ENCODE assay signal across 25 cellular contexts in the genomic region with DNA sequence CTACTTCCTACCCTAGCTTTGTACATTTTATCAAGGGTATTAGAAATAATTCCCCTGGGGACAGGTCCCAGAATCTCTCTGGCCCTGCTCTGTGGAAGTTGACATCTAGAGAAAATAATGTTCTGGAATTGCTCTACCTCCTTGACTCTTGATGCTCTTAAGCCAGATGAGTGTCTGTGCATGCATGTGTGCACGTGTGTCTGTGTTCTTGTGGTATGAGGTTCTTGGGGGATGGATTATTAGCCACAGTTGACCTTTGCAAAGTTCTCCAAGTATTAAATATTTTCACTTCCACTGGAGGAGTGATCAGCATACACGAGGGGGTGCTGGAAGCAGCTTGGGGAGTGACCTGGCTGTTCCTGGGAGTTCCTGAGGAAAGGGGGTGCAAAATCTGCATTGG.
DNase-seq lines count a peak whose midpoint lies in the region; ATAC-seq, FAIRE-seq and TF ChIP-seq lines count a peak whose summit lies in the region.
"Had no signal": no experiment of that assay in that cellular context is flagged by ENCODE, and none has a peak within 500 bp of the region (broad histone marks: within the 10 kb centered on the region; RNA-seq: fewer than 3 reads in every experiment).

No MANE protein-coding gene starts in this region.

- H3K4me3 ChIP-seq in OCI-LY1 (ENCODE audit: low read depth, low read length, poor library complexity, severe bottlenecking) (no peak overlapping the region), H1 (ENCODE audit: extremely low read depth in 1 of 4, insufficient read depth in 2 of 4, low read depth in 3 of 4, low read length in 4 of 4) (no peak overlapping the region)
- H3K4me3 ChIP-seq: SJSA1, thoracic aorta had no signal

- no peak overlapping the region for H4K5ac ChIP-seq in H1 (ENCODE audit: insufficient read length, low read depth, low read length)

- TF ChIP-seq CTCF in OCI-LY1 (IDR thresholded peaks at IDR 0.05; ENCODE audit: low read length), result no peak
- TF ChIP-seq CTCF in H1 (IDR thresholded peaks at IDR 0.05; ENCODE audit: control extremely low read depth in 1 of 3, insufficient read depth in 1 of 3, low read depth in 1 of 3, low read length in 3 of 3), result no peak

- H3K4me1 ChIP-seq in OCI-LY1 (ENCODE audit: insufficient read depth, low read length, severe bottlenecking) (peaks cover 50% of the 10 kb centered on the region), H1 (replicated peaks in 1 of 4; ENCODE audit: control insufficient read depth in 3 of 4, insufficient read depth in 4 of 4, low read length in 3 of 4) (peaks cover 6 to 11% (median 9%) of the 10 kb centered on the region in 4 experiments; a peak in 5 of 7 replicates)
- H3K4me1 ChIP-seq: BE2C had no signal

- H3K4me2 ChIP-seq in OCI-LY1 (ENCODE audit: low read length), result no peak overlapping the region
- no peak overlapping the region for H3K4me2 ChIP-seq in H1 (ENCODE audit: insufficient read depth in 1 of 2, low read depth in 2 of 2, low read length in 2 of 2)

- no peak overlapping the region for H3K18ac ChIP-seq in H1 (ENCODE audit: extremely low read depth, low read length)

- H3K79me1 ChIP-seq in H1 (ENCODE audit: low read depth, low read length), result no peaks in the 10 kb centered on the region

- no peak overlapping the region for H3K14ac ChIP-seq in H1 (ENCODE audit: insufficient read length)

- H3K9me2 ChIP-seq in OCI-LY1 (ENCODE audit: low read depth, low read length), result no peaks in the 10 kb centered on the region

- H3K27ac Mint-ChIP-seq in T-helper 1 cell treated with Interleukin-12 subunit alpha and Interleukin-12 subunit beta and Interleukin-4 antibody, amounts not matched to agents 30 μg/mL and 1 μg/mL, for 36 hours, result peak overlapping the region; percentile 50
- peak overlapping the region; percentile 97 for H3K27ac Mint-ChIP-seq in stimulated activated memory B cell treated with anti-CD40 and anti-IgM and Interleukin-4, amounts not matched to agents 10 μg/mL and 1 μg/mL and 100 μg/mL, for 72 hours

- H3K23me2 ChIP-seq in H1 (ENCODE audit: low read depth, low read length), result no peaks in the 10 kb centered on the region

- no peaks in the 10 kb centered on the region for H3K27me3 ChIP-seq in OCI-LY1 (ENCODE audit: insufficient read depth, low read length)
- H3K27me3 ChIP-seq in H1 (replicated peaks in 1 of 4; ENCODE audit: control insufficient read depth in 3 of 4, extremely low read depth in 1 of 4, insufficient read depth in 3 of 4, low read length in 3 of 4), result no peaks in the 10 kb centered on the region
- H3K27me3 ChIP-seq: BE2C, dorsolateral prefrontal cortex, SJSA1 had no signal

- no peak for DNase-seq in T-helper 1 cell
- no peak for DNase-seq in H1 (ENCODE audit: low read depth in 1 of 2, low spot score in 2 of 2)
- no peak for DNase-seq in kidney glomerular epithelial cell (lab: John Stamatoyannopoulos, UW)
- DNase-seq: activated gamma-delta T cell; aorta; BE2C; central memory CD4-positive, alpha-beta T cell; dorsolateral prefrontal cortex; foreskin melanocyte; kidney; mammary epithelial cell; NCI-H1694 had no signal

- H2BK5ac ChIP-seq in H1 (ENCODE audit: low read depth, low read length), result no peak overlapping the region

- no peak overlapping the region for H2BK12ac ChIP-seq in H1 (ENCODE audit: low read depth, low read length)

- ATAC-seq in stimulated activated memory B cell treated with anti-CD40 and anti-IgM and Interleukin-4, amounts not matched to agents 10 μg/mL and 1 μg/mL and 100 μg/mL, for 72 hours, result peak; percentile 64
- no peak for ATAC-seq in HG03135 (IDR thresholded peaks at IDR 0.05; ENCODE audit: unreplicated experiment)
- no peak for ATAC-seq in HG02678 (IDR thresholded peaks at IDR 0.05; ENCODE audit: unreplicated experiment)
- ATAC-seq: HCT116, Panc1 had no signal

- H2BK20ac ChIP-seq in H1 (ENCODE audit: low read length), result no peak overlapping the region

- H3K27ac ChIP-seq in OCI-LY1 (ENCODE audit: low read depth, low read length, poor library complexity, severe bottlenecking) (peak overlapping the region; percentile 68), H1 (ENCODE audit: low read depth, low read length) (no peak overlapping the region)
- H3K27ac ChIP-seq: 22Rv1, epithelial cell of prostate had no signal

- peaks cover 76% of the 10 kb centered on the region for H3K4me1 Mint-ChIP-seq in T-helper 1 cell treated with Interleukin-12 subunit alpha and Interleukin-12 subunit beta and Interleukin-4 antibody, amounts not matched to agents 30 μg/mL and 1 μg/mL, for 36 hours (ENCODE audit: low read depth)
- peaks cover 70% of the 10 kb centered on the region for H3K4me1 Mint-ChIP-seq in stimulated activated memory B cell treated with anti-CD40 and anti-IgM and Interleukin-4, amounts not matched to agents 10 μg/mL and 1 μg/mL and 100 μg/mL, for 72 hours

- H2BK120ac ChIP-seq in H1 (replicated peaks; ENCODE audit: low read depth, low read length), result no peak overlapping the region

- H3K23ac ChIP-seq in H1 (ENCODE audit: insufficient read length), result no peak overlapping the region

- H4K20me1 ChIP-seq in OCI-LY1 (ENCODE audit: insufficient read depth, low read length) (no peaks in the 10 kb centered on the region), H1 (replicated peaks in 1 of 2; ENCODE audit: control insufficient read depth in 1 of 2, insufficient read depth in 2 of 2, low read length in 2 of 2) (no peaks in the 10 kb centered on the region)

- no peak overlapping the region for H2AK5ac ChIP-seq in H1 (ENCODE audit: low read depth, low read length)

- no peak overlapping the region for H3K4ac ChIP-seq in H1 (replicated peaks; ENCODE audit: insufficient read length, low read depth, low read length)

- H3K36me3 Mint-ChIP-seq in T-helper 1 cell treated with Interleukin-12 subunit alpha and Interleukin-12 subunit beta and Interleukin-4 antibody, amounts not matched to agents 30 μg/mL and 1 μg/mL, for 36 hours (ENCODE audit: low read depth), result peaks cover 4% of the 10 kb centered on the region
- no peaks in the 10 kb centered on the region for H3K36me3 Mint-ChIP-seq in stimulated activated memory B cell treated with anti-CD40 and anti-IgM and Interleukin-4, amounts not matched to agents 10 μg/mL and 1 μg/mL and 100 μg/mL, for 72 hours

- H3K27me3 Mint-ChIP-seq in T-helper 1 cell treated with Interleukin-12 subunit alpha and Interleukin-12 subunit beta and Interleukin-4 antibody, amounts not matched to agents 30 μg/mL and 1 μg/mL, for 36 hours (ENCODE audit: low read depth), result no peaks in the 10 kb centered on the region
- H3K27me3 Mint-ChIP-seq in stimulated activated memory B cell treated with anti-CD40 and anti-IgM and Interleukin-4, amounts not matched to agents 10 μg/mL and 1 μg/mL and 100 μg/mL, for 72 hours, result no peaks in the 10 kb centered on the region

- no peak overlapping the region for H3K4me3 Mint-ChIP-seq in T-helper 1 cell treated with Interleukin-12 subunit alpha and Interleukin-12 subunit beta and Interleukin-4 antibody, amounts not matched to agents 30 μg/mL and 1 μg/mL, for 36 hours
- no peak overlapping the region for H3K4me3 Mint-ChIP-seq in stimulated activated memory B cell treated with anti-CD40 and anti-IgM and Interleukin-4, amounts not matched to agents 10 μg/mL and 1 μg/mL and 100 μg/mL, for 72 hours
- H3K4me3 Mint-ChIP-seq: neural crest cell had no signal

- peak overlapping the region; percentile 61; the same call in 1 of the 2 replicates for H2BK15ac ChIP-seq in H1 (ENCODE audit: low read length)

- no peak for TF ChIP-seq EP300 in H1 (IDR thresholded peaks at IDR 0.05; ENCODE audit: borderline replicate concordance in 1 of 2, low read depth in 2 of 2, low read length in 2 of 2)

- FAIRE-seq in H1 (lab: Jason Lieb, UNC), result no peak
- FAIRE-seq: D721Med, kidney had no signal

- H4K91ac ChIP-seq in H1 (replicated peaks; ENCODE audit: insufficient read length, low read length), result no peak overlapping the region

- H3K56ac ChIP-seq in H1 (replicated peaks; ENCODE audit: insufficient read length, low read depth, low read length), result no peak overlapping the region

- H3K9me3 Mint-ChIP-seq in T-helper 1 cell treated with Interleukin-12 subunit alpha and Interleukin-12 subunit beta and Interleukin-4 antibody, amounts not matched to agents 30 μg/mL and 1 μg/mL, for 36 hours, result peaks cover 3% of the 10 kb centered on the region
- no peaks in the 10 kb centered on the region for H3K9me3 Mint-ChIP-seq in stimulated activated memory B cell treated with anti-CD40 and anti-IgM and Interleukin-4, amounts not matched to agents 10 μg/mL and 1 μg/mL and 100 μg/mL, for 72 hours

- H3K36me3 ChIP-seq in OCI-LY1 (ENCODE audit: insufficient read depth, low read length), result no peaks in the 10 kb centered on the region
- no peaks in the 10 kb centered on the region for H3K36me3 ChIP-seq in H1 (ENCODE audit: control insufficient read depth in 2 of 4, insufficient read depth in 4 of 4, low read length in 3 of 4)
- H3K36me3 ChIP-seq: BE2C, SJSA1, thoracic aorta had no signal

- H2AFZ ChIP-seq in OCI-LY1 (ENCODE audit: low read length), result no peak overlapping the region
- no peak overlapping the region for H2AFZ ChIP-seq in H1 (ENCODE audit: low read length)

- H3F3A ChIP-seq in OCI-LY1 (ENCODE audit: insufficient read depth, low read length), result peaks cover 3% of the 10 kb centered on the region; the same call in 1 of the 2 replicates

- H3K9ac ChIP-seq in OCI-LY1 (ENCODE audit: low read length) (no peak overlapping the region), H1 (replicated peaks in 1 of 4; ENCODE audit: extremely low read depth in 1 of 4, low read depth in 3 of 4, low read length in 3 of 4) (no peak overlapping the region)

- POLR2A ChIA-PET in H1 (lab: Charles Lee; ENCODE audit: partially characterized antibody), result interaction anchor here (1.0 to 1.7 kb wide), 2 partner anchors 10 to 11 kb away, joined by 3 to 6 read pairs; no protein-coding TSS in a partner anchor

- 71% methylated on average over 2 of the region's 2 CpGs; no CpG with 5 or more reads in 1 of the 2 experiments for WGBS in H1 (ENCODE audit: extremely low coverage in 1 of 2, insufficient coverage in 1 of 2, insufficient read length in 1 of 2, insufficient replicate concordance in 2 of 2, low coverage in 1 of 2, low lambda C conversion rate in 2 of 2, missing lambda C conversion rate in 1 of 2), 2 experiments

- no peaks in the 10 kb centered on the region for H3K79me2 ChIP-seq in OCI-LY1 (ENCODE audit: insufficient read depth, low read length)
- no peaks in the 10 kb centered on the region for H3K79me2 ChIP-seq in H1 (ENCODE audit: control insufficient read depth in 1 of 2, insufficient read depth in 2 of 2, low read length in 2 of 2)

- H4K8ac ChIP-seq in H1 (ENCODE audit: extremely low read depth, insufficient read depth, low read length), result no peak overlapping the region

- TF ChIP-seq POLR2A in H1 (IDR thresholded peaks at IDR 0.05; ENCODE audit: control extremely low read depth in 1 of 2, low read depth in 2 of 2, low read length in 2 of 2), result no peak

- CTCF ChIA-PET in H1 (lab: Charles Lee; ENCODE audit: partially characterized antibody), result interaction anchor here (0.7 to 1.7 kb wide), 2 partner anchors 10 to 125 kb away, joined by 3 to 5 read pairs; no protein-coding TSS in a partner anchor

- no peak for TF ChIP-seq RAD21 in H1 (IDR thresholded peaks at IDR 0.05 in 1 of 2, conservative IDR thresholded peaks at IDR 0.05 in 1 of 2; ENCODE audit: low read depth in 2 of 2, low read length in 2 of 2)

- H3K9me3 ChIP-seq in OCI-LY1 (ENCODE audit: low read length) (no peaks in the 10 kb centered on the region), H1 (ENCODE audit: insufficient read depth in 2 of 2, low read depth in 1 of 2, low read length in 1 of 2) (no peaks in the 10 kb centered on the region)
- H3K9me3 ChIP-seq: BE2C, SJSA1, thoracic aorta had no signal
